14 cellular contexts compared by ENCODE assay signal in genomic region chrX:30649859-30650258, GRCh38. TPM values are rescaled to one million over a fixed set of nuclear protein-coding genes. Genes with fewer than 3 reads are reported as not detected.
DNase-seq lines count a peak whose midpoint lies in the region; ATAC-seq, FAIRE-seq and TF ChIP-seq lines count a peak whose summit lies in the region.
"Had no signal": no experiment of that assay in that cellular context is flagged by ENCODE, and none has a peak within 500 bp of the region (broad histone marks: within the 10 kb centered on the region; RNA-seq: fewer than 3 reads in every experiment).

No MANE protein-coding gene starts in this region.

- no peak overlapping the region for H2AFZ ChIP-seq in HepG2 (ENCODE audit: low read length)

- no peak overlapping the region for H3K27ac Mint-ChIP-seq in WTC11

- TF ChIP-seq POLR2A in GM12891 (IDR thresholded peaks at IDR 0.05; ENCODE audit: low read depth, low read length): no peak
- TF ChIP-seq POLR2A in HepG2 (IDR thresholded peaks at IDR 0.05; ENCODE audit: insufficient read depth in 1 of 2, low read depth in 2 of 2, low read length in 2 of 2): no peak

- ATAC-seq in GM21619 (IDR thresholded peaks at IDR 0.05; ENCODE audit: unreplicated experiment): peak; percentile 24
- ATAC-seq in WTC11: no peak
- peak; percentile 76 for ATAC-seq in HepG2
- no peak for ATAC-seq in HG03159 (IDR thresholded peaks at IDR 0.05; ENCODE audit: unreplicated experiment)
- ATAC-seq: heart right ventricle had no signal

- H3K4me2 ChIP-seq in HepG2 (ENCODE audit: low read depth, low read length): peak overlapping the region; percentile 58

- TF ChIP-seq CTCF in WTC11 (IDR thresholded peaks at IDR 0.05): no peak
- no peak for TF ChIP-seq CTCF in HepG2 (CRISPR knock-in tag; IDR thresholded peaks at IDR 0.05)

- H3K4me1 ChIP-seq in HepG2 (ENCODE audit: insufficient read depth, low read length): peaks cover 65% of the 10 kb centered on the region

- no peaks in the 10 kb centered on the region for H4K20me1 ChIP-seq in HepG2 (ENCODE audit: insufficient read depth, low read length)

- no peaks in the 10 kb centered on the region for H3K36me3 ChIP-seq in HepG2 (replicated peaks in 1 of 2; ENCODE audit: control insufficient read depth in 1 of 2, insufficient read depth in 2 of 2, low read length in 2 of 2)
- H3K36me3 ChIP-seq: heart right ventricle, spleen had no signal

- in situ Hi-C loops in HepG2 (cut with HindIII; ENCODE audit: extremely low pct_ligation_motif_present, low pct_unique_long_range_greater_than_20kb): no loop called here

- no peak for DNase-seq in GM12891 (ENCODE audit: insufficient read length, low spot score)
- no peak for DNase-seq in WTC11 (ENCODE audit: low spot score)
- peak; percentile 94 for DNase-seq in HepG2 (ENCODE audit: low spot score)
- DNase-seq in occipital lobe (lab: John Stamatoyannopoulos, UW): no peak
- DNase-seq in GM19238 (ENCODE audit: insufficient read length, low spot score): no peak
- no peak for DNase-seq in cardiac septum (ENCODE audit: low spot score)
- DNase-seq: DMS 273 treated with DMSO at 0.1 percent for 48 hours; heart right ventricle; KBM-7; NCI-H345; spleen; stimulated activated naive CD4-positive, alpha-beta T cell had no signal

- POLR2A ChIA-PET in WTC11 (lab: Charles Lee) (no interaction called here), HepG2 (lab: Yijun Ruan, JAX) (interaction anchor here (1.0 to 2.7 kb wide), 7 partner anchors 8 to 56 kb away, joined by 3 to 19 read pairs (median 5); no protein-coding TSS in a partner anchor)

- no peak overlapping the region; a peak in 1 of 6 replicates for H3K4me3 ChIP-seq in HepG2 (replicated peaks in 1 of 3; ENCODE audit: insufficient read depth in 1 of 3, low read depth in 2 of 3, low read length in 3 of 3)
- H3K4me3 ChIP-seq: heart right ventricle, spleen had no signal

- no peaks in the 10 kb centered on the region; the same call in 1 of the 2 replicates for H3K27me3 Mint-ChIP-seq in WTC11 (ENCODE audit: low read depth)

- intact Hi-C loops in HepG2 (cut with micrococcal nuclease; ENCODE audit: unreplicated experiment): no loop called here
- intact Hi-C loops in cardiac septum (cut with DNase I): no loop called here

- H3K9me3 ChIP-seq in HepG2 (ENCODE audit: low read length): no peaks in the 10 kb centered on the region
- H3K9me3 ChIP-seq: heart right ventricle, spleen had no signal

- TF ChIP-seq EP300 in HepG2 (IDR thresholded peaks at IDR 0.05; ENCODE audit: low read depth in 2 of 2, low read length in 2 of 2): peak in 1 of 2 experiments; percentile 79; a peak in 2 of 4 replicates
- peak; percentile 65; the same call in 1 of the 2 replicates for TF ChIP-seq EP300 in HepG2 (CRISPR knock-in tag; IDR thresholded peaks at IDR 0.05; ENCODE audit: borderline replicate concordance)

- WGBS in HepG2 (ENCODE audit: low lambda C conversion rate): 0% methylated on average over 2 of the region's 2 CpGs

- peak overlapping the region; percentile 73 for H3K9ac ChIP-seq in HepG2 (ENCODE audit: insufficient read depth, low read depth, low read length)

- no TSS peak for BruUV-seq in HepG2 (replicated peaks; lab: Mats Ljungman, UMichigan)

- H3K27ac ChIP-seq in HepG2 (ENCODE audit: extremely low read length, insufficient read depth, low read length): peak overlapping the region; percentile 96
- H3K27ac ChIP-seq: spleen had no signal

- CTCF ChIA-PET in WTC11 (lab: Charles Lee): no interaction called here
- CTCF ChIA-PET in HepG2 (lab: Yijun Ruan, JAX; ENCODE audit: low intra/inter-chr PET ratio, low total read pairs): no interaction called here

- H3K4me1 Mint-ChIP-seq in WTC11: peaks cover 23% of the 10 kb centered on the region

- FAIRE-seq in GM12891 (lab: Jason Lieb, UNC) (peak; percentile 84), HepG2 (lab: Jason Lieb, UNC) (peak; percentile 99)

- no peaks in the 10 kb centered on the region; a peak in 1 of 5 replicates for H3K27me3 ChIP-seq in HepG2 (ENCODE audit: control insufficient read depth in 1 of 2, insufficient read depth in 2 of 2, low read length in 2 of 2)
- H3K27me3 ChIP-seq: heart right ventricle, spleen had no signal

- no peaks in the 10 kb centered on the region for H3K9me3 Mint-ChIP-seq in WTC11

- no peaks in the 10 kb centered on the region for H3K36me3 Mint-ChIP-seq in WTC11

- H3K4me3 Mint-ChIP-seq in WTC11: no peak overlapping the region

- peaks cover 11% of the 10 kb centered on the region for H3K79me2 ChIP-seq in HepG2 (ENCODE audit: insufficient read depth, low read length)

- no peak for TF ChIP-seq RAD21 in HepG2 (CRISPR knock-in tag; IDR thresholded peaks at IDR 0.05)

TF ChIP-seq in GM12891, 5 proteins besides CTCF, POLR2A, EP300 and RAD21:
- no peak for TF ChIP-seq PAX5 (IDR thresholded peaks at IDR 0.05; ENCODE audit: insufficient read depth, low read length, severe bottlenecking)
- no peak; the same call in 1 of the 2 replicates for TF ChIP-seq POU2F2 (IDR thresholded peaks at IDR 0.05; ENCODE audit: low read depth, low read length)
- no peak for TF ChIP-seq TAF1 (IDR thresholded peaks at IDR 0.05; ENCODE audit: low read depth, low read length)
- TF ChIP-seq POLR2AphosphoS5 (IDR thresholded peaks at IDR 0.05; ENCODE audit: low read depth, low read length): no peak
- TF ChIP-seq SPI1 (IDR thresholded peaks at IDR 0.05; ENCODE audit: low read depth, low read length): no peak

TF ChIP-seq in WTC11, 78 proteins besides CTCF, POLR2A, EP300 and RAD21 (continues in another document):
- TF ChIP-seq NFE2L1 (CRISPR knock-in tag; IDR thresholded peaks at IDR 0.05) (no peak), ATF2 (CRISPR knock-in tag; IDR thresholded peaks at IDR 0.05; ENCODE audit: borderline replicate concordance, low read depth) (no peak)

TF ChIP-seq in HepG2, 621 proteins besides CTCF, POLR2A, EP300 and RAD21 (continues in another document):
- TF ChIP-seq, protein P1, sequence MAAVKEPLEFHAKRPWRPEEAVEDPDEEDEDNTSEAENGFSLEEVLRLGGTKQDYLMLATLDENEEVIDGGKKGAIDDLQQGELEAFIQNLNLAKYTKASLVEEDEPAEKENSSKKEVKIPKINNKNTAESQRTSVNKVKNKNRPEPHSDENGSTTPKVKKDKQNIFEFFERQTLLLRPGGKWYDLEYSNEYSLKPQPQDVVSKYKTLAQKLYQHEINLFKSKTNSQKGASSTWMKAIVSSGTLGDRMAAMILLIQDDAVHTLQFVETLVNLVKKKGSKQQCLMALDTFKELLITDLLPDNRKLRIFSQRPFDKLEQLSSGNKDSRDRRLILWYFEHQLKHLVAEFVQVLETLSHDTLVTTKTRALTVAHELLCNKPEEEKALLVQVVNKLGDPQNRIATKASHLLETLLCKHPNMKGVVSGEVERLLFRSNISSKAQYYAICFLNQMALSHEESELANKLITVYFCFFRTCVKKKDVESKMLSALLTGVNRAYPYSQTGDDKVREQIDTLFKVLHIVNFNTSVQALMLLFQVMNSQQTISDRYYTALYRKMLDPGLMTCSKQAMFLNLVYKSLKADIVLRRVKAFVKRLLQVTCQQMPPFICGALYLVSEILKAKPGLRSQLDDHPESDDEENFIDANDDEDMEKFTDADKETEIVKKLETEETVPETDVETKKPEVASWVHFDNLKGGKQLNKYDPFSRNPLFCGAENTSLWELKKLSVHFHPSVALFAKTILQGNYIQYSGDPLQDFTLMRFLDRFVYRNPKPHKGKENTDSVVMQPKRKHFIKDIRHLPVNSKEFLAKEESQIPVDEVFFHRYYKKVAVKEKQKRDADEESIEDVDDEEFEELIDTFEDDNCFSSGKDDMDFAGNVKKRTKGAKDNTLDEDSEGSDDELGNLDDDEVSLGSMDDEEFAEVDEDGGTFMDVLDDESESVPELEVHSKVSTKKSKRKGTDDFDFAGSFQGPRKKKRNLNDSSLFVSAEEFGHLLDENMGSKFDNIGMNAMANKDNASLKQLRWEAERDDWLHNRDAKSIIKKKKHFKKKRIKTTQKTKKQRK (IDR thresholded peaks at IDR 0.05; ENCODE audit: low read length): no peak
- TF ChIP-seq SYNCRIP (IDR thresholded peaks at IDR 0.05; ENCODE audit: insufficient read depth, low read depth, low read length): no peak
- TF ChIP-seq ZNF766 (CRISPR knock-in tag; IDR thresholded peaks at IDR 0.05; ENCODE audit: borderline replicate concordance): no peak

RNA-seq across cellular contexts. Expression of gene GK, which starts 3.4 kb away (rescaled TPM):
- 12.8 TPM for polyA plus RNA-seq in GM12891 (2012; ENCODE audit: low read depth, missing spikeins)
- total RNA-seq in WTC11 (2021): 5.3 to 7.5 TPM (median 5.3 TPM) in 3 replicates
- total RNA-seq in HepG2 (2016; rRNA removed; fragmentation: Illumina TruSeq; extraction: Trizol): 64.2 and 91.1 TPM in 2 replicates
- total RNA-seq in HepG2 (2016; cell fraction: cytosol; rRNA removed; fragmentation: Illumina TruSeq; extraction: Trizol; ENCODE audit: low read depth): 8.4 and 10.9 TPM in 2 replicates
- 66.0 and 90.6 TPM in 2 replicates for total RNA-seq in HepG2 (2016; cell fraction: insoluble cytoplasmic fraction; rRNA removed; fragmentation: Illumina TruSeq; extraction: Trizol)
- 16.0 and 19.5 TPM in 2 replicates for total RNA-seq in HepG2 (2016; cell fraction: membrane; rRNA removed; fragmentation: Illumina TruSeq; extraction: Trizol)
- 61.7 and 67.1 TPM in 2 replicates for total RNA-seq in HepG2 (2016; cell fraction: nucleus; rRNA removed; fragmentation: Illumina TruSeq; extraction: Trizol)
- 265 and 274 TPM in 2 replicates for polyA plus RNA-seq in HepG2 (2011; rRNA removed)
- 91.6 and 146 TPM in 2 replicates for polyA plus RNA-seq in HepG2 (2011; cell fraction: cytosol; rRNA removed)
- polyA plus RNA-seq in HepG2 (2011; cell fraction: nucleus; rRNA removed): 267 and 310 TPM in 2 replicates
- polyA plus RNA-seq in HepG2 (2012): 133 and 173 TPM in 2 replicates
- 4.9 and 5.5 TPM in 2 replicates for polyA plus RNA-seq in HepG2 (2016; cell fraction: cytosol; fragmentation: Illumina TruSeq; extraction: Trizol; ENCODE audit: low read depth)
- 71.8 and 74.5 TPM in 2 replicates for polyA plus RNA-seq in HepG2 (2016; cell fraction: insoluble cytoplasmic fraction; fragmentation: Illumina TruSeq; extraction: Trizol; ENCODE audit: low read depth)
- polyA plus RNA-seq in HepG2 (2016; cell fraction: membrane; fragmentation: Illumina TruSeq; extraction: Trizol; ENCODE audit: low read depth): 8.3 and 9.0 TPM in 2 replicates
- polyA plus RNA-seq in HepG2 (2016; cell fraction: nucleus; fragmentation: Illumina TruSeq; extraction: Trizol; ENCODE audit: insufficient read depth, low read depth): 71.3 and 81.0 TPM in 2 replicates
- 11.6 and 131 TPM in 2 replicates for polyA minus RNA-seq in HepG2 (2011; rRNA and poly(A)+ RNA removed; ENCODE audit: low replicate concordance)
- polyA minus RNA-seq in HepG2 (2011; cell fraction: cytosol; rRNA and poly(A)+ RNA removed): 129 and 164 TPM in 2 replicates
- 724 and 744 TPM in 2 replicates for polyA minus RNA-seq in HepG2 (2011; cell fraction: nucleus; rRNA and poly(A)+ RNA removed)
- 13.9 TPM for total RNA-seq in occipital lobe
- 8.7 TPM for total RNA-seq in cardiac septum

Comparison
In these comparisons a context has a peak if more than half of its experiments do, and no peak if none do; other contexts are left out.
1. ATAC-seq: peak in GM21619 (single experiment) and HepG2 (single experiment); none in WTC11 (single experiment) and HG03159 (single experiment).